In genomic region chr22:33350961-33351360, GRCh38 we compare ENCODE assay signal across 16 cellular contexts.
"Had no signal": no experiment of that assay in that cellular context is flagged by ENCODE, and none has a peak within 500 bp of the region (broad histone marks: within the 10 kb centered on the region; RNA-seq: fewer than 3 reads in every experiment).

No MANE protein-coding gene starts in this region.

- H3K27me3 ChIP-seq: SJSA1, thyroid gland, upper lobe of right lung had no signal

- H3K9me3 ChIP-seq: thyroid gland, upper lobe of right lung had no signal

- H3K27ac ChIP-seq: SJSA1, thyroid gland, upper lobe of right lung had no signal

- H3K4me3 ChIP-seq: SJSA1, thyroid gland, upper lobe of right lung had no signal

- ATAC-seq: left ventricle myocardium superior, upper lobe of right lung had no signal

- DNase-seq: activated B cell treated with CpG ODN at 0.5 μM for 24 hours; activated CD4-positive, alpha-beta T cell treated with anti-CD3 and anti-CD28 coated beads for 4 hours; activated CD4-positive, alpha-beta T cell treated with anti-CD3 and anti-CD28 coated beads, Interleukin-2, amount 50 U/mL, for 48 hours; activated effector memory CD4-positive, alpha-beta T cell treated with anti-CD3 and anti-CD28 coated beads, Interleukin-2, amount 50 U/mL, for 16 hours; activated naive CD4-positive, alpha-beta T cell treated with anti-CD3 and anti-CD28 coated beads, Interleukin-2, amount 10 ng/mL, durations not matched to agents 7 days and 5 days; amygdala; effector CD4-positive, alpha-beta T cell; left ventricle myocardium superior; naive B cell; occipital lobe; stimulated activated CD4-positive, alpha-beta T cell treated with anti-CD3 and anti-CD28 coated beads, Interleukin-4, amount 100 ng/mL, for 4 hours; substantia nigra; T1000; thyroid gland; upper lobe of right lung had no signal

- H3K36me3 ChIP-seq: SJSA1, thyroid gland, upper lobe of right lung had no signal

- H3K4me1 ChIP-seq: thyroid gland, upper lobe of right lung had no signal
